18 cellular contexts compared by ENCODE assay signal in the genomic region with DNA sequence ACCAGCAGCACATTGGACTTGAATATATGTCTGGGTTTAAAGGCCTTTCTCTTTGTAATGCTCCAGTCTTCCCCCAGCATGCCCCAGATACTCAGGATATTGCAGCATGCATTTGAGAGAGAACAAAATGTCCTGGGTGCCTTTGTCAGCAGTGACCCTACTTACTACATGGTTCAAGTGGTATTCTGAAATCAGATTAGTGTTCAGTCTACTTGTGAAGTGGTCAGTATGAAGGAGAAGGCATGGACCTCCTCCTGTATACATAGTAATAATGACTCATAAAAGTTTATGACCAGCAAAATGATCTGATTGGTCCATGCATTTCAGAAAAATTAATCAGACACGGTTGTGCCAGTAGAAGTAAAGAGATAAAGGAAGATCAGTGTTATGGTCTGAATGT. TPM values are rescaled to one million over a fixed set of nuclear protein-coding genes. Genes with fewer than 3 reads are reported as not detected.
DNase-seq lines count a peak whose midpoint lies in the region; ATAC-seq and TF ChIP-seq lines count a peak whose summit lies in the region.
"Had no signal": no experiment of that assay in that cellular context is flagged by ENCODE, and none has a peak within 500 bp of the region (broad histone marks: within the 10 kb centered on the region; RNA-seq: fewer than 3 reads in every experiment).

No MANE protein-coding gene starts in this region.

- no peak overlapping the region for H3K4me3 Mint-ChIP-seq in endodermal cell
- H3K4me3 Mint-ChIP-seq: activated naive CD8-positive, alpha-beta T cell treated with anti-CD3 and anti-CD28 coated beads, Interleukin-2, amount 10 ng/mL, durations not matched to agents 7 days and 5 days; B cell had no signal

- H3K4me3 ChIP-seq in fibroblast of lung (replicated peaks in 1 of 4; ENCODE audit: control extremely low read depth in 1 of 4, insufficient read depth in 1 of 4, low read depth in 3 of 4, low read length in 4 of 4) (no peak overlapping the region), ovary (no peak overlapping the region), endodermal cell (ENCODE audit: low read length) (no peak overlapping the region)

- H3K4me1 Mint-ChIP-seq in endodermal cell, result no peaks in the 10 kb centered on the region

- H4K20me1 ChIP-seq in fibroblast of lung (ENCODE audit: control insufficient read depth, extremely low read depth, insufficient read depth, low read length), result no peaks in the 10 kb centered on the region

- no peak overlapping the region for H3K9ac ChIP-seq in fibroblast of lung (ENCODE audit: insufficient read depth, low read length)
- no peak overlapping the region for H3K9ac ChIP-seq in endodermal cell (ENCODE audit: extremely low read depth, low read length, poor library complexity, severe bottlenecking)

- H3K27me3 Mint-ChIP-seq in endodermal cell (ENCODE audit: insufficient read depth), result no peaks in the 10 kb centered on the region
- H3K27me3 Mint-ChIP-seq: activated naive CD8-positive, alpha-beta T cell treated with anti-CD3 and anti-CD28 coated beads, Interleukin-2, amount 10 ng/mL, durations not matched to agents 7 days and 5 days; B cell had no signal

- peak; percentile 33 for TF ChIP-seq EP300 in ovary (IDR thresholded peaks at IDR 0.05)

- 72 to 87% (median 74%) methylated on average over 1 of the region's 1 CpG for WGBS in ovary, 3 donors
- 100% methylated on average over 1 of the region's 1 CpG; no CpG with 5 or more reads in 1 of the 2 experiments for WGBS in endodermal cell (ENCODE audit: insufficient coverage in 1 of 2, insufficient read length in 1 of 2), 2 experiments

- peak; percentile 23 for DNase-seq in Ammon's horn (ENCODE audit: low spot score)
- DNase-seq in RPMI7951 (ENCODE audit: low read depth), result peak; percentile 4
- peak; percentile 41 to 94 for DNase-seq in fibroblast of lung (ENCODE audit: low read depth in 2 of 2)
- no peak for DNase-seq in ovary
- no peak for DNase-seq in T-helper 1 cell
- no peak for DNase-seq in endodermal cell
- no peak for DNase-seq in DMS53 (lab: John Stamatoyannopoulos, UW)
- DNase-seq: activated CD8-positive, alpha-beta memory T cell treated with anti-CD3 and anti-CD28 coated beads, Interleukin-2, amount 50 U/mL, for 4 hours; activated naive CD8-positive, alpha-beta T cell treated with anti-CD3 and anti-CD28 coated beads, Interleukin-2, amount 10 ng/mL, durations not matched to agents 7 days and 5 days; DMS79 treated with DMSO at 0.1 percent for 48 hours; Karpas-422; mesendoderm; NCI-H187 treated with DMSO at 0.1 percent for 48 hours; NCI-H774; occipital lobe; stimulated activated CD8-positive, alpha-beta memory T cell treated with anti-CD3 and anti-CD28 coated beads, Interleukin-4, amount 100 ng/mL, for 48 hours had no signal

- TF ChIP-seq CTCF in fibroblast of lung (conservative IDR thresholded peaks at IDR 0.05 in 1 of 2, IDR thresholded peaks at IDR 0.05 in 1 of 2; ENCODE audit: low read depth in 1 of 2, low read length in 2 of 2) (no peak), ovary (IDR thresholded peaks at IDR 0.05) (no peak), endodermal cell (conservative IDR thresholded peaks at IDR 0.05) (no peak)

- H3K27ac ChIP-seq in fibroblast of lung (ENCODE audit: insufficient read depth, low read length) (no peak overlapping the region), ovary (no peak overlapping the region), endodermal cell (ENCODE audit: low read depth, low read length) (no peak overlapping the region)

- no peak overlapping the region for H3K27ac Mint-ChIP-seq in endodermal cell
- H3K27ac Mint-ChIP-seq: activated naive CD8-positive, alpha-beta T cell treated with anti-CD3 and anti-CD28 coated beads, Interleukin-2, amount 10 ng/mL, durations not matched to agents 7 days and 5 days; B cell had no signal

- H3K4me1 ChIP-seq in fibroblast of lung (ENCODE audit: control insufficient read depth, extremely low read depth, insufficient read depth, low read length) (peaks cover 8% of the 10 kb centered on the region), ovary (ENCODE audit: insufficient read depth) (peaks cover 7% of the 10 kb centered on the region), endodermal cell (ENCODE audit: control insufficient read depth, insufficient read depth, low read length) (no peaks in the 10 kb centered on the region)

- peaks cover 3% of the 10 kb centered on the region for H3K9me3 Mint-ChIP-seq in endodermal cell
- H3K9me3 Mint-ChIP-seq: activated naive CD8-positive, alpha-beta T cell treated with anti-CD3 and anti-CD28 coated beads, Interleukin-2, amount 10 ng/mL, durations not matched to agents 7 days and 5 days had no signal

- TF ChIP-seq POLR2A in ovary (IDR thresholded peaks at IDR 0.05), result no peak

- intact Hi-C loops in ovary (cut with DNase I), result no loop called here

- no peak overlapping the region for H2AFZ ChIP-seq in fibroblast of lung (ENCODE audit: low read length)

- H3K27me3 ChIP-seq in fibroblast of lung (ENCODE audit: control insufficient read depth, insufficient read depth, low read length) (no peaks in the 10 kb centered on the region), ovary (no peaks in the 10 kb centered on the region), endodermal cell (ENCODE audit: control insufficient read depth, insufficient read depth, low read length, poor library complexity, severe bottlenecking) (no peaks in the 10 kb centered on the region)

- ATAC-seq in GM21737 (IDR thresholded peaks at IDR 0.05; ENCODE audit: unreplicated experiment), result no peak

- no peak overlapping the region for H3K4me2 ChIP-seq in fibroblast of lung (ENCODE audit: extremely low read depth, insufficient read depth, low read length)

- no peaks in the 10 kb centered on the region for H3K79me2 ChIP-seq in fibroblast of lung (ENCODE audit: control insufficient read depth, insufficient read depth, low read length)

- H3K9me3 ChIP-seq in fibroblast of lung (ENCODE audit: control insufficient read depth, insufficient read depth, low read depth, low read length) (no peaks in the 10 kb centered on the region), ovary (no peaks in the 10 kb centered on the region), endodermal cell (ENCODE audit: control insufficient read depth, low read length) (peaks cover 5% of the 10 kb centered on the region)

- peaks cover 31% of the 10 kb centered on the region for H3K36me3 Mint-ChIP-seq in endodermal cell (ENCODE audit: low read depth)

- no peaks in the 10 kb centered on the region for H3K36me3 ChIP-seq in fibroblast of lung (ENCODE audit: control insufficient read depth, insufficient read depth, low read length)
- no peaks in the 10 kb centered on the region for H3K36me3 ChIP-seq in ovary
- H3K36me3 ChIP-seq in endodermal cell (ENCODE audit: control insufficient read depth, insufficient read depth, low read length), result peaks cover 27% of the 10 kb centered on the region

RNA-seq across cellular contexts. Expression of gene GPR21, which starts 25.4 kb away (rescaled TPM):
- not detected in 2 replicates for total RNA-seq in RPMI7951 (2014; rRNA removed; shearing (Covaris generic))
- total RNA-seq in fibroblast of lung (0.66 and 1.0 TPM in 2 replicates), ovary (1 to 10 TPM in 5 of 7 donors, not detected in 2; 1.4 to 2.4 (median 1.9) TPM), endodermal cell (1 to 10 TPM; 1.5 to 1.8 TPM)
- polyA plus RNA-seq in fibroblast of lung (1.2 TPM in 1 of 2 replicates, not detected in the other), ovary (under 1 TPM; 0.39 to 0.60 TPM)
- not detected in 2 replicates for polyA plus RNA-seq in fibroblast of lung (2012)
- 1.5 and 5.7 TPM in 2 replicates for polyA minus RNA-seq in fibroblast of lung (ENCODE audit: low replicate concordance)
- polyA plus RNA-seq in endodermal cell (2013, experiment 1 of 2), result not detected
- polyA plus RNA-seq in endodermal cell (2013, experiment 2 of 2), result not detected

Comparison
In these comparisons a context has a peak if more than half of its experiments do, and no peak if none do; other contexts are left out.
1. DNase-seq: peak in Ammon's horn (single experiment), RPMI7951 (single experiment) and fibroblast of lung (2 of 2); none in ovary (0 of 5), T-helper 1 cell (0 of 5), endodermal cell (single experiment) and DMS53 (single experiment).